1 cellular context compared by ENCODE assay signal in the genomic region with DNA sequence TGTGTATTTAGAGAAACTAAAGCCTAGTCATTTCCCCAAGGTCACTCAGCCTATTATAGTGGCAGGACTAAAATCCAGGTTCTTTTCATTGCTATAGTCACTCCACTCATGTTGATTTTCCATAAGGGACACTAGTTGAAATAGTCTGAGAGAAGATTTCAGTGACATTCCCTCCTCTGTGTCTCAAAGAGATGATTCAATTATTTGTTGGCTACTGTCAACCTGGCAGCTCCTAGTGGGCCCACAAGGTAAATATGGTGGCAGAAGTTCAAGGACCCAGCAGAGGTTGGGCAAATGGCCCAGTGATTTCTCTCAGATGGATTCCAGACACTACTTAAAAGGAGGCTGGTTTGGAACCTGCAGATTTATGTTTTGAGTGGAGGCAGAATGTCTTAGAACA.
A peak's percentile ranks its signal among the peaks of the same experiment; 100 is the strongest.
TF ChIP-seq lines count a peak whose summit lies in the region.

No MANE protein-coding gene starts in this region.

TF ChIP-seq in HepG2, 621 proteins besides CTCF, POLR2A, EP300 and RAD21 (continued from another document and continues in another):
- TF ChIP-seq, protein P1, sequence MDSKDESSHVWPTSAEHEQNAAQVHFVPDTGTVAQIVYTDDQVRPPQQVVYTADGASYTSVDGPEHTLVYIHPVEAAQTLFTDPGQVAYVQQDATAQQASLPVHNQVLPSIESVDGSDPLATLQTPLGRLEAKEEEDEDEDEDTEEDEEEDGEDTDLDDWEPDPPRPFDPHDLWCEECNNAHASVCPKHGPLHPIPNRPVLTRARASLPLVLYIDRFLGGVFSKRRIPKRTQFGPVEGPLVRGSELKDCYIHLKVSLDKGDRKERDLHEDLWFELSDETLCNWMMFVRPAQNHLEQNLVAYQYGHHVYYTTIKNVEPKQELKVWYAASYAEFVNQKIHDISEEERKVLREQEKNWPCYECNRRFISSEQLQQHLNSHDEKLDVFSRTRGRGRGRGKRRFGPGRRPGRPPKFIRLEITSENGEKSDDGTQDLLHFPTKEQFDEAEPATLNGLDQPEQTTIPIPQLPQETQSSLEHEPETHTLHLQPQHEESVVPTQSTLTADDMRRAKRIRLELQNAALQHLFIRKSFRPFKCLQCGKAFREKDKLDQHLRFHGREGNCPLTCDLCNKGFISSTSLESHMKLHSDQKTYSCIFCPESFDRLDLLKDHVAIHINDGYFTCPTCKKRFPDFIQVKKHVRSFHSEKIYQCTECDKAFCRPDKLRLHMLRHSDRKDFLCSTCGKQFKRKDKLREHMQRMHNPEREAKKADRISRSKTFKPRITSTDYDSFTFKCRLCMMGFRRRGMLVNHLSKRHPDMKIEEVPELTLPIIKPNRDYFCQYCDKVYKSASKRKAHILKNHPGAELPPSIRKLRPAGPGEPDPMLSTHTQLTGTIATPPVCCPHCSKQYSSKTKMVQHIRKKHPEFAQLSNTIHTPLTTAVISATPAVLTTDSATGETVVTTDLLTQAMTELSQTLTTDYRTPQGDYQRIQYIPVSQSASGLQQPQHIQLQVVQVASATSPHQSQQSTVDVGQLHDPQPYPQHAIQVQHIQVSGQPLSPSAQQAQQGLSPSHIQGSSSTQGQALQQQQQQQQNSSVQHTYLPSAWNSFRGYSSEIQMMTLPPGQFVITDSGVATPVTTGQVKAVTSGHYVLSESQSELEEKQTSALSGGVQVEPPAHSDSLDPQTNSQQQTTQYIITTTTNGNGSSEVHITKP (CRISPR knock-in tag; IDR thresholded peaks at IDR 0.05; ENCODE audit: low read depth), result no peak
- TF ChIP-seq ZNF605 (CRISPR knock-in tag; IDR thresholded peaks at IDR 0.05) (no peak), MXI1 (IDR thresholded peaks at IDR 0.05; ENCODE audit: borderline replicate concordance, low read depth, low read length) (0 out of 3 replicates have a peak, but pooled peaks have one; percentile 23), POGZ (CRISPR knock-in tag; IDR thresholded peaks at IDR 0.05) (no peak), ZNF589 (CRISPR knock-in tag; conservative IDR thresholded peaks at IDR 0.05) (no peak), RBFOX2 (IDR thresholded peaks at IDR 0.05; ENCODE audit: low read depth, low read length) (no peak), PLRG1 (conservative IDR thresholded peaks at IDR 0.05) (no peak), SAP130 (CRISPR knock-in tag; IDR thresholded peaks at IDR 0.05; ENCODE audit: low read depth) (peak; percentile 74), STAT6 (CRISPR knock-in tag; IDR thresholded peaks at IDR 0.05; ENCODE audit: borderline replicate concordance) (no peak), MIER3 (CRISPR knock-in tag; IDR thresholded peaks at IDR 0.05; ENCODE audit: borderline replicate concordance) (peak; percentile 82; the same call in 1 of the 2 replicates), ZNF746 (CRISPR knock-in tag; IDR thresholded peaks at IDR 0.05) (no peak), ZNF207 (IDR thresholded peaks at IDR 0.05; ENCODE audit: borderline replicate concordance) (no peak), ZNF335 (CRISPR knock-in tag; IDR thresholded peaks at IDR 0.05) (no peak), ZSCAN9 (CRISPR knock-in tag; IDR thresholded peaks at IDR 0.05; ENCODE audit: borderline replicate concordance) (no peak), ZBTB21 (CRISPR knock-in tag; IDR thresholded peaks at IDR 0.05) (no peak), RFXAP (CRISPR knock-in tag; IDR thresholded peaks at IDR 0.05; ENCODE audit: borderline replicate concordance) (no peak), NFKB2 (CRISPR knock-in tag; IDR thresholded peaks at IDR 0.05; ENCODE audit: borderline replicate concordance) (no peak), ZNF430 (CRISPR knock-in tag; IDR thresholded peaks at IDR 0.05) (peak; percentile 66; the same call in 1 of the 2 replicates), ZBTB8A (CRISPR knock-in tag; IDR thresholded peaks at IDR 0.05; ENCODE audit: borderline replicate concordance, low read depth) (no peak), MED1 (CRISPR knock-in tag; IDR thresholded peaks at IDR 0.05) (peak; percentile 65; the same call in 1 of the 2 replicates), KDM2A (CRISPR knock-in tag; IDR thresholded peaks at IDR 0.05; ENCODE audit: borderline replicate concordance, low read depth) (no peak), THYN1 (CRISPR knock-in tag; IDR thresholded peaks at IDR 0.05; ENCODE audit: borderline replicate concordance, low read depth) (no peak), RBM39 (IDR thresholded peaks at IDR 0.05; ENCODE audit: low read depth, low read length, poor library complexity, severe bottlenecking) (no peak), SIX4 (CRISPR knock-in tag; IDR thresholded peaks at IDR 0.05) (no peak), ZNF318 (CRISPR knock-in tag; IDR thresholded peaks at IDR 0.05) (no peak), ZNF567 (CRISPR knock-in tag; IDR thresholded peaks at IDR 0.05; ENCODE audit: borderline replicate concordance) (no peak)
- TF ChIP-seq, protein P2, sequence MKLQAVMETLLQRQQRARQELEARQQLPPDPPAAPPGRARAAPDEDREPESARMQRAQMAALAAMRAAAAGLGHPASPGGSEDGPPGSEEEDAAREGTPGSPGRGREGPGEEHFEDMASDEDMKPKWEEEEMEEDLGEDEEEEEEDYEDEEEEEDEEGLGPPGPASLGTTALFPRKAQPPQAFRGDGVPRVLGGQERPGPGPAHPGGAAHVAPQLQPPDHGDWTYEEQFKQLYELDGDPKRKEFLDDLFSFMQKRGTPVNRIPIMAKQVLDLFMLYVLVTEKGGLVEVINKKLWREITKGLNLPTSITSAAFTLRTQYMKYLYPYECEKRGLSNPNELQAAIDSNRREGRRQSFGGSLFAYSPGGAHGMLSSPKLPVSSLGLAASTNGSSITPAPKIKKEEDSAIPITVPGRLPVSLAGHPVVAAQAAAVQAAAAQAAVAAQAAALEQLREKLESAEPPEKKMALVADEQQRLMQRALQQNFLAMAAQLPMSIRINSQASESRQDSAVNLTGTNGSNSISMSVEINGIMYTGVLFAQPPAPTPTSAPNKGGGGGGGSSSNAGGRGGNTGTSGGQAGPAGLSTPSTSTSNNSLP (IDR thresholded peaks at IDR 0.05; ENCODE audit: low read depth, low read length), result 0 out of 2 replicates have a peak, but pooled peaks have one; percentile 19
- TF ChIP-seq, protein P3, sequence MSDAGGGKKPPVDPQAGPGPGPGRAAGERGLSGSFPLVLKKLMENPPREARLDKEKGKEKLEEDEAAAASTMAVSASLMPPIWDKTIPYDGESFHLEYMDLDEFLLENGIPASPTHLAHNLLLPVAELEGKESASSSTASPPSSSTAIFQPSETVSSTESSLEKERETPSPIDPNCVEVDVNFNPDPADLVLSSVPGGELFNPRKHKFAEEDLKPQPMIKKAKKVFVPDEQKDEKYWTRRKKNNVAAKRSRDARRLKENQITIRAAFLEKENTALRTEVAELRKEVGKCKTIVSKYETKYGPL (CRISPR knock-in tag; IDR thresholded peaks at IDR 0.05), result no peak
- TF ChIP-seq, protein P4, sequence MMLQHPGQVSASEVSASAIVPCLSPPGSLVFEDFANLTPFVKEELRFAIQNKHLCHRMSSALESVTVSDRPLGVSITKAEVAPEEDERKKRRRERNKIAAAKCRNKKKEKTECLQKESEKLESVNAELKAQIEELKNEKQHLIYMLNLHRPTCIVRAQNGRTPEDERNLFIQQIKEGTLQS (CRISPR knock-in tag; IDR thresholded peaks at IDR 0.05), result no peak
- TF ChIP-seq, protein P5, sequence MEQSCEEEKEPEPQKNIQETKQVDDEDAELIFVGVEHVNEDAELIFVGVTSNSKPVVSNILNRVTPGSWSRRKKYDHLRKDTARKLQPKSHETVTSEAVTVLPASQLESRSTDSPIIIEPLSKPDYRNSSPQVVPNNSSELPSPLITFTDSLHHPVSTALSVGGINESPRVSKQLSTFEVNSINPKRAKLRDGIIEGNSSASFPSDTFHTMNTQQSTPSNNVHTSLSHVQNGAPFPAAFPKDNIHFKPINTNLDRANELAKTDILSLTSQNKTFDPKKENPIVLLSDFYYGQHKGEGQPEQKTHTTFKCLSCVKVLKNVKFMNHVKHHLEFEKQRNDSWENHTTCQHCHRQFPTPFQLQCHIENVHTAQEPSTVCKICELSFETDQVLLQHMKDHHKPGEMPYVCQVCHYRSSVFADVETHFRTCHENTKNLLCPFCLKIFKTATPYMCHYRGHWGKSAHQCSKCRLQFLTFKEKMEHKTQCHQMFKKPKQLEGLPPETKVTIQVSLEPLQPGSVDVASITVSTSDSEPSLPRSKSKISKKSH (CRISPR knock-in tag; IDR thresholded peaks at IDR 0.05; ENCODE audit: borderline replicate concordance), result no peak
